ENCODE assay signal across 17 cellular contexts in genomic region chr12:5794156-5794555, GRCh38.
"Had no signal": no experiment of that assay in that cellular context is flagged by ENCODE, and none has a peak within 500 bp of the region (broad histone marks: within the 10 kb centered on the region; RNA-seq: fewer than 3 reads in every experiment).

No MANE protein-coding gene starts in this region.

- H3K4me1 ChIP-seq: gastrocnemius medialis, thyroid gland had no signal

- H3K9me3 ChIP-seq: gastrocnemius medialis, heart right ventricle, suprapubic skin, thyroid gland had no signal

- H3K4me2 ChIP-seq: smooth muscle cell had no signal

- FAIRE-seq: endometrium, keratinocyte, urothelium cell line had no signal

- H3K4me3 ChIP-seq: dorsolateral prefrontal cortex, gastrocnemius medialis, heart right ventricle, smooth muscle cell, suprapubic skin, thyroid gland had no signal

- ATAC-seq: esophagus mucosa; gastrocnemius medialis; naive thymus-derived CD4-positive, alpha-beta T cell had no signal

- DNase-seq: cortex of kidney; dorsolateral prefrontal cortex; effector CD8-positive, alpha-beta T cell; gastrocnemius medialis; mammary epithelial cell; naive thymus-derived CD4-positive, alpha-beta T cell; nephron progenitor cell; stimulated activated CD4-positive, alpha-beta T cell treated with anti-CD3 and anti-CD28 coated beads, Interleukin-2, amount 100 ng/mL, for 48 hours; stimulated activated naive CD4-positive, alpha-beta T cell treated with Interleukin-2 at 50 U/mL for 16 hours; thyroid gland had no signal

- H3K27ac ChIP-seq: dorsolateral prefrontal cortex, gastrocnemius medialis, heart right ventricle, suprapubic skin, thyroid gland had no signal

- H3K36me3 ChIP-seq: gastrocnemius medialis, suprapubic skin, thyroid gland had no signal

- H3K27me3 ChIP-seq: gastrocnemius medialis, thyroid gland had no signal
